Comparison of ENCODE assay signal across 25 cellular contexts in the genomic region with DNA sequence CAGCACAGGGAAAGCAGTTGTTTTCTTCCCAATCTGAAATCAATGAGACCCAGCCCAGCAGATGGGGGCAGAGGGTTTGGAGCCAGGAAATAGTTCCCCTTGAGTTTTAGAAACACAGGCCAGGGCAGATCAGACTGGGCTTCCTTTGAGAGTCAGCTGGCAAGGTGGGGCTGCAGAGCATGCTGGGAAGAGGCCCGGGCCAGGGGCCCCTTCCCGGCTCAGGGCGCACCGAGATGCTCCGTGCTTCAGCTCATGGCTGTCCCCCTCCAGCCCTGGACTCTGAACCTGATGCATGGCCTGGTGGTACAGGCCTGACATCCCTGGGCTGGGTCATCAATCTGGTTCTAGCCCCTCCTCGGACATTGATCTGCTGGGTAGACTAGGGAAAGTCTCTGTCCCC.
A peak's percentile ranks its signal among the peaks of the same experiment; 100 is the strongest.
DNase-seq lines count a peak whose midpoint lies in the region; ATAC-seq and TF ChIP-seq lines count a peak whose summit lies in the region.
"Had no signal": no experiment of that assay in that cellular context is flagged by ENCODE, and none has a peak within 500 bp of the region (broad histone marks: within the 10 kb centered on the region; RNA-seq: fewer than 3 reads in every experiment).

No MANE protein-coding gene starts in this region.

- H2AFZ ChIP-seq in Loucy (ENCODE audit: low read length), result no peak overlapping the region
- H2AFZ ChIP-seq: neural progenitor cell, PC-9 had no signal

- H3K9me3 Mint-ChIP-seq in dendritic cell treated with granulocyte-macrophage colony-stimulating factor and Interleukin-4, amounts not matched to agents 40 ng/mL and 50 ng/mL, for 4 days, result peaks cover 6% of the 10 kb centered on the region
- H3K9me3 Mint-ChIP-seq in stimulated activated effector memory CD8-positive, alpha-beta T cell treated with anti-CD3 and anti-CD28 coated beads, Interleukin-12 subunit alpha, Interleukin-12 subunit beta, amount 100 ng/mL, for 72 hours, result no peaks in the 10 kb centered on the region
- H3K9me3 Mint-ChIP-seq: mesothelial cell of epicardium had no signal

- H3K4me1 Mint-ChIP-seq in dendritic cell treated with granulocyte-macrophage colony-stimulating factor and Interleukin-4, amounts not matched to agents 40 ng/mL and 50 ng/mL, for 4 days (ENCODE audit: low read depth), result peaks cover 59% of the 10 kb centered on the region
- H3K4me1 Mint-ChIP-seq in stimulated activated effector memory CD8-positive, alpha-beta T cell treated with anti-CD3 and anti-CD28 coated beads, Interleukin-12 subunit alpha, Interleukin-12 subunit beta, amount 100 ng/mL, for 72 hours, result peaks cover 98% of the 10 kb centered on the region
- H3K4me1 Mint-ChIP-seq: mesothelial cell of epicardium had no signal

- intact Hi-C loops in left cardiac atrium (cut with DNase I), result no loop called here
- intact Hi-C loops in cardiac septum (cut with DNase I), result no loop called here
- intact Hi-C loops in dendritic cell treated with granulocyte-macrophage colony-stimulating factor and Interleukin-4, amounts not matched to agents 40 ng/mL and 50 ng/mL, for 4 days (cut with micrococcal nuclease), result no loop called here

- peak overlapping the region; percentile 23 for H3K27ac Mint-ChIP-seq in dendritic cell treated with granulocyte-macrophage colony-stimulating factor and Interleukin-4, amounts not matched to agents 40 ng/mL and 50 ng/mL, for 4 days
- peak overlapping the region; percentile 96 for H3K27ac Mint-ChIP-seq in stimulated activated effector memory CD8-positive, alpha-beta T cell treated with anti-CD3 and anti-CD28 coated beads, Interleukin-12 subunit alpha, Interleukin-12 subunit beta, amount 100 ng/mL, for 72 hours
- H3K27ac Mint-ChIP-seq: mesothelial cell of epicardium, neural progenitor cell had no signal

- H3K4me1 ChIP-seq in Loucy (ENCODE audit: insufficient read depth, low read length, poor library complexity, severe bottlenecking), result peaks cover 92% of the 10 kb centered on the region
- H3K4me1 ChIP-seq: HAP-1, left lung, neural progenitor cell, psoas muscle, SJCRH30, upper lobe of left lung had no signal

- peaks cover 32% of the 10 kb centered on the region for H3K27me3 Mint-ChIP-seq in dendritic cell treated with granulocyte-macrophage colony-stimulating factor and Interleukin-4, amounts not matched to agents 40 ng/mL and 50 ng/mL, for 4 days

- no peaks in the 10 kb centered on the region for H4K20me1 ChIP-seq in Loucy (ENCODE audit: insufficient read depth, low read length, poor library complexity, severe bottlenecking)

- no peak overlapping the region for H3K4me3 ChIP-seq in Loucy (ENCODE audit: low read length, poor library complexity, severe bottlenecking)
- H3K4me3 ChIP-seq: HAP-1, left lung, neural progenitor cell, PC-9, psoas muscle, SJCRH30, skin epidermis, upper lobe of left lung had no signal

- no peaks in the 10 kb centered on the region for H3K9me2 ChIP-seq in Loucy (replicated peaks; ENCODE audit: low read depth, low read length)

- peak overlapping the region; percentile 5 for H3K4me2 ChIP-seq in Loucy (ENCODE audit: low read depth, low read length, poor library complexity, severe bottlenecking)
- H3K4me2 ChIP-seq: neural progenitor cell, PC-9 had no signal

- peak overlapping the region; percentile 70 for H3K9ac ChIP-seq in Loucy (ENCODE audit: low read depth, low read length, poor library complexity, severe bottlenecking)
- H3K9ac ChIP-seq: neural progenitor cell had no signal

- peaks cover 8% of the 10 kb centered on the region for H3F3A ChIP-seq in Loucy (ENCODE audit: low read depth)

- H3K36me3 ChIP-seq in Loucy (ENCODE audit: insufficient read depth, low read length), result no peaks in the 10 kb centered on the region
- H3K36me3 ChIP-seq: HAP-1, left lung, neural progenitor cell, SJCRH30, upper lobe of left lung had no signal

- TF ChIP-seq CTCF in Loucy (conservative IDR thresholded peaks at IDR 0.05; ENCODE audit: low read length), result no peak

- peak; percentile 0 for DNase-seq in left cardiac atrium
- DNase-seq in cardiac septum (ENCODE audit: low spot score), result no peak
- DNase-seq in stimulated activated effector memory CD8-positive, alpha-beta T cell treated with anti-CD3 and anti-CD28 coated beads, Interleukin-12 subunit alpha, Interleukin-12 subunit beta, amount 100 ng/mL, for 72 hours (ENCODE audit: low spot score in 2 of 2), result no peak
- DNase-seq in DMS53 (lab: John Stamatoyannopoulos, UW), result no peak
- DNase-seq: activated CD4-positive, CD25-positive, alpha-beta regulatory T cell; activated CD8-positive, alpha-beta memory T cell treated with anti-CD3 and anti-CD28 coated beads, Interleukin-2, amount 50 U/mL, for 48 hours; activated gamma-delta T cell treated with Interleukin-2 at 50 U/mL for 16 hours; EL; KG1; left lung; MV-4-11; NCI-H187; PC-9; SJCRH30; stimulated activated CD4-positive, alpha-beta T cell treated with anti-CD3 and anti-CD28 coated beads, Interleukin-4, amount 100 ng/mL, for 1 hour; T-helper 9 cell; upper lobe of left lung had no signal

- H3K9me3 ChIP-seq in Loucy (ENCODE audit: insufficient read depth, low read depth, low read length), result no peaks in the 10 kb centered on the region
- H3K9me3 ChIP-seq: HAP-1, left lung, psoas muscle had no signal

- ATAC-seq in left cardiac atrium, result no peak
- no peak for ATAC-seq in stimulated activated effector memory CD8-positive, alpha-beta T cell treated with anti-CD3 and anti-CD28 coated beads, Interleukin-12 subunit alpha, Interleukin-12 subunit beta, amount 100 ng/mL, for 72 hours
- no peak for ATAC-seq in HG03460 (IDR thresholded peaks at IDR 0.05; ENCODE audit: unreplicated experiment)
- ATAC-seq: left lung, psoas muscle had no signal

- no peaks in the 10 kb centered on the region for H3K27me3 ChIP-seq in Loucy (ENCODE audit: insufficient read depth, low read length, poor library complexity, severe bottlenecking)
- H3K27me3 ChIP-seq: neural progenitor cell, upper lobe of left lung had no signal

- no peaks in the 10 kb centered on the region for H3K79me2 ChIP-seq in Loucy (ENCODE audit: insufficient read depth, low read length)

- H3K36me3 Mint-ChIP-seq in dendritic cell treated with granulocyte-macrophage colony-stimulating factor and Interleukin-4, amounts not matched to agents 40 ng/mL and 50 ng/mL, for 4 days (ENCODE audit: low read depth), result no peaks in the 10 kb centered on the region
- peaks cover 25% of the 10 kb centered on the region for H3K36me3 Mint-ChIP-seq in stimulated activated effector memory CD8-positive, alpha-beta T cell treated with anti-CD3 and anti-CD28 coated beads, Interleukin-12 subunit alpha, Interleukin-12 subunit beta, amount 100 ng/mL, for 72 hours
- H3K36me3 Mint-ChIP-seq: mesothelial cell of epicardium, neural progenitor cell had no signal

- H3K4me3 Mint-ChIP-seq in dendritic cell treated with granulocyte-macrophage colony-stimulating factor and Interleukin-4, amounts not matched to agents 40 ng/mL and 50 ng/mL, for 4 days, result no peak overlapping the region
- H3K4me3 Mint-ChIP-seq in stimulated activated effector memory CD8-positive, alpha-beta T cell treated with anti-CD3 and anti-CD28 coated beads, Interleukin-12 subunit alpha, Interleukin-12 subunit beta, amount 100 ng/mL, for 72 hours, result no peak overlapping the region
- H3K4me3 Mint-ChIP-seq: mesothelial cell of epicardium, neural progenitor cell had no signal
